10 cellular contexts compared by ENCODE assay signal in the genomic region with DNA sequence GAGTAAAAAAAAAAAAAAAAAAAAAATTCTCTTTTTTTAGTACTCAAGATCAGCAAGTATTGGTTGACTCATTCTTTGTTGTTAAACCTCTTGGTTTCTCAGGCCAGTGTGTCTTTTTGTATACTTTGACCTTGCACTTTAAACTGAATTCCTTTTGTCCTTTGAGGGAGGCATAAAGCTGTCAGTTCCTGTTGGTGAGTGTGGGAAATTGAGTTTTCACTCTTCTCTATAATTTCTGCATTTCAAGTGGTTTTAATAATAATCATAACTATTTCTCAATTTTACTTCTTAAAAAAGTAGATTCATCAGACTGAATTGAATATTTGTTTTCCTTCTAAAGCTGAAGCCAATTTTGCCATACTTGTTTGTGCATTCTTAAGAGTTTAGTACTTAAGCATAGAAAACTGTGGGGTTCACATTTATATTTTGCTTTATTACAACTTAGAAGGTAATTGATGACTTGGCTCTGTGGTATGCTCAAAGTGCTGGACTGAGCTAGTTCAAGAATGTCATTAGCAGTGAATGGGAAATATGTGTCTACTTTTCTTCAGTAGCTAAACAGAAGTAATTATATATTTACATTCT. TPM values are rescaled to one million over a fixed set of nuclear protein-coding genes. Genes with fewer than 3 reads are reported as not detected.
DNase-seq lines count a peak whose midpoint lies in the region; ATAC-seq and TF ChIP-seq lines count a peak whose summit lies in the region.
"Had no signal": no experiment of that assay in that cellular context is flagged by ENCODE, and none has a peak within 500 bp of the region (broad histone marks: within the 10 kb centered on the region; RNA-seq: fewer than 3 reads in every experiment).

No MANE protein-coding gene starts in this region.

- H3K27ac ChIP-seq in HUES64 (ENCODE audit: low read depth, low read length) (peak overlapping the region; percentile 99), left lung (peak overlapping the region in 1 of 2 donors; percentile 13)

- peak overlapping the region; percentile 85 for H3K27ac Mint-ChIP-seq in chondrocyte (ENCODE audit: unreplicated experiment)
- H3K27ac Mint-ChIP-seq: stimulated activated naive CD8-positive, alpha-beta T cell treated with anti-CD3 and anti-CD28 coated beads, Interleukin-15, amount 100 ng/mL, for 72 hours had no signal

- H3K4me3 Mint-ChIP-seq in chondrocyte (ENCODE audit: unreplicated experiment) = no peak overlapping the region
- H3K4me3 Mint-ChIP-seq: stimulated activated naive CD8-positive, alpha-beta T cell treated with anti-CD3 and anti-CD28 coated beads, Interleukin-15, amount 100 ng/mL, for 72 hours had no signal

- H3K4me1 ChIP-seq in HUES64 (ENCODE audit: insufficient read depth, low read length) (peaks cover 62% of the 10 kb centered on the region), left lung (peaks cover 16 to 31% of the 10 kb centered on the region in 2 donors)

- in situ Hi-C loops in ACHN (cut with HindIII; ENCODE audit: low pct_ligation_motif_present, low pct_unique_long_range_greater_than_20kb, low sequenced_read_pairs) = no loop called here

- H3K4me3 ChIP-seq in HUES64 (ENCODE audit: low read length) (peak overlapping the region; percentile 46), left lung (no peak overlapping the region)
- H3K4me3 ChIP-seq: sigmoid colon had no signal

- no peaks in the 10 kb centered on the region for H3K27me3 Mint-ChIP-seq in chondrocyte (ENCODE audit: low read depth)
- H3K27me3 Mint-ChIP-seq: stimulated activated naive CD8-positive, alpha-beta T cell treated with anti-CD3 and anti-CD28 coated beads, Interleukin-15, amount 100 ng/mL, for 72 hours had no signal

- no peaks in the 10 kb centered on the region for H3K36me3 ChIP-seq in HUES64 (ENCODE audit: insufficient read depth, low read length)
- H3K36me3 ChIP-seq in left lung = no peaks in the 10 kb centered on the region
- H3K36me3 ChIP-seq: sigmoid colon had no signal

- ATAC-seq in left lung (peak; percentile 57), HG03520 (IDR thresholded peaks at IDR 0.05; ENCODE audit: unreplicated experiment) (no peak)
- ATAC-seq: stimulated activated naive CD8-positive, alpha-beta T cell treated with anti-CD3 and anti-CD28 coated beads, Interleukin-15, amount 100 ng/mL, for 72 hours had no signal

- peaks cover 68% of the 10 kb centered on the region for H3K4me1 Mint-ChIP-seq in chondrocyte (ENCODE audit: low read depth)
- H3K4me1 Mint-ChIP-seq: stimulated activated naive CD8-positive, alpha-beta T cell treated with anti-CD3 and anti-CD28 coated beads, Interleukin-15, amount 100 ng/mL, for 72 hours had no signal

- H3K9me3 ChIP-seq in HUES64 (ENCODE audit: insufficient read depth, low read depth, low read length) = no peaks in the 10 kb centered on the region
- H3K9me3 ChIP-seq in left lung = no peaks in the 10 kb centered on the region
- H3K9me3 ChIP-seq: sigmoid colon had no signal

- no peaks in the 10 kb centered on the region for H3K36me3 Mint-ChIP-seq in chondrocyte (ENCODE audit: low read depth)

- no peaks in the 10 kb centered on the region for H3K9me3 Mint-ChIP-seq in chondrocyte (ENCODE audit: low read depth)
- H3K9me3 Mint-ChIP-seq: stimulated activated naive CD8-positive, alpha-beta T cell treated with anti-CD3 and anti-CD28 coated beads, Interleukin-15, amount 100 ng/mL, for 72 hours had no signal

- intact Hi-C loops in left lung (cut with DNase I) = no loop called here

- H3K9ac ChIP-seq in HUES64 (ENCODE audit: low read depth, low read length) = peak overlapping the region; percentile 62; the same call in 1 of the 2 replicates

- TF ChIP-seq CTCF in chondrocyte (IDR thresholded peaks at IDR 0.05) (no peak), left lung (IDR thresholded peaks at IDR 0.05) (no peak), GM10266 (IDR thresholded peaks at IDR 0.05; ENCODE audit: control insufficient read depth, insufficient read depth, low read depth, missing control alignments) (no peak)

- DNase-seq in ACHN (peak; percentile 51), chondrocyte (ENCODE audit: low spot score) (no peak), left lung (no peak), T-helper 9 cell (no peak), GM10266 (ENCODE audit: extremely low spot score) (no peak), HK-2 (ENCODE audit: unreplicated experiment) (no peak)
- DNase-seq: sigmoid colon; stimulated activated naive CD8-positive, alpha-beta T cell treated with anti-CD3 and anti-CD28 coated beads, Interleukin-15, amount 100 ng/mL, for 72 hours had no signal

- H3K27me3 ChIP-seq in HUES64 (ENCODE audit: insufficient read depth, low read length) (no peaks in the 10 kb centered on the region), left lung (no peaks in the 10 kb centered on the region)
- H3K27me3 ChIP-seq: sigmoid colon had no signal

RNA-seq across cellular contexts. Expression of a gene that starts 43.4 kb away (rescaled TPM):
- polyA plus RNA-seq in HUES64 (2013, experiment 1 of 2) = 46.9 TPM
- polyA plus RNA-seq in HUES64 (2013, experiment 2 of 2) = 48.3 TPM
- 29.8 to 39.7 TPM (median 31.3 TPM) in 3 replicates for total RNA-seq in chondrocyte
- total RNA-seq in left lung = 10 to 100 TPM; 38.9 to 44.5 TPM

RNA-seq across cellular contexts. Expression of a gene that starts 44.2 kb away (rescaled TPM):
- 17.1 TPM for polyA plus RNA-seq in HUES64 (2013, experiment 1 of 2)
- polyA plus RNA-seq in HUES64 (2013, experiment 2 of 2) = 25.3 TPM
- total RNA-seq in chondrocyte (30.4 to 39.9 TPM (median 30.7 TPM) in 3 replicates), left lung (10 to 100 TPM; 21.8 to 27.9 TPM)
